Comparison of ENCODE assay signal across 8 cellular contexts in the genomic region with DNA sequence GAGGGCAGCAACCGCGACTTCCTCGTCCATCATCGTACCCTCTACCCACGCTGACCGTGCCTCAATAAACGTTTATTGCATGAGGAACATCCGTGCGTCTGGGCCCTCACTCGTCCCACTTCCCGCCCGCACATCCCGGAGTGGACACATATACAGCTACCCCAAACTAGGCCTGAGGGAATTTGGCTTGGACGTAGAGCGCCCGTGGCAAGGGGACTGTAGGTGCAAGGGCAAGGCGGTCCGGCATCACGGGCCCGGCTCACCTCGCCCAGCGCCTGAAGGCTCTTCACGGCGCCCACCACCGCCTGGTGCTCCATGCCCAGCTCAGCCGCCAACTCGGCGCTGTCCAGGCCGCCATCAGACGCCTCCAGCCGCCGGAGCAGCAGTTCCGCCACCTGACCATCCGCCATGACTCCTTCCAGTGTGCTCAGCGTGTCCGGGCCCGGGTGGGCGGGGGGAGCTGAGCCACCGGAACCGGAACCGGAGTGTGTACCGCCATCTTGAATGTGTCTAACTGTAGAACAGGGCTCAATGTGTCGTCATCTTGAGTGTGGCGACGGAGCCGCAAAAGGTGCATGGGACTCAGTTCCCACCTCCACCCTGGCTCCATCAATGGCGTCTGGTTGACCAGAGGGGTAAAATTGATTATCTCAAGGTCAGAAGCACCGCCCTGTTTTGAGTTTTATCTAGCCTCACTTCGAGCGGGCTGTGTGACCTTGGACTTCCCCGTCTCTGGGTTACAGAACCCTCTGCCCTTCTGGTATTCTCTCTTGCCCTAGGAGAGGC. TPM values are rescaled to one million over a fixed set of nuclear protein-coding genes. Genes with fewer than 3 reads are reported as not detected.
DNase-seq lines count a peak whose midpoint lies in the region; ATAC-seq and TF ChIP-seq lines count a peak whose summit lies in the region.

A gene (minus strand): TSS at position 425 of the 786 bp plus-strand sequence. CDS start 15 bp downstream, at position 410.

- DNase-seq in GM12864 (ENCODE audit: low read depth): peak; percentile 86
- DNase-seq in NCI-H226: peak; percentile 85
- peak; percentile 82 for DNase-seq in activated CD4-positive, CD25-positive, alpha-beta regulatory T cell treated with anti-CD3 and anti-CD28 coated beads, Interleukin-2, amount 50 U/mL, for 16 hours (ENCODE audit: low read depth, low spot score)
- peak; percentile 83 for DNase-seq in central memory CD4-positive, alpha-beta T cell
- DNase-seq in iris pigment epithelial cell (ENCODE audit: low read depth): peak; percentile 93
- peak; percentile 98 for DNase-seq in spleen

- H3K9me3 ChIP-seq in spleen: no peaks in the 10 kb centered on the region

- 1 to 4% (median 2%) methylated on average over 27 to 51 of the region's 51 CpGs for WGBS in spleen, 5 donors

- H3K4me1 ChIP-seq in spleen: peaks cover 23 to 67% (median 44%) of the 10 kb centered on the region in 6 donors

- peaks cover 0 to 31% (median 23%) of the 10 kb centered on the region in 6 donors for H3K36me3 ChIP-seq in spleen

- no peaks in the 10 kb centered on the region for H3K27me3 ChIP-seq in spleen (replicated peaks in 1 of 7)

- TF ChIP-seq CTCF in GM12864 (IDR thresholded peaks at IDR 0.05; ENCODE audit: low read depth, low read length, missing control alignments) (no peak), spleen (IDR thresholded peaks at IDR 0.05 in 8 of 11, conservative IDR thresholded peaks at IDR 0.05 in 3 of 11) (peak in 1 of 11 experiments; percentile 26)

- peak; percentile 31 for ATAC-seq in HG02981 (IDR thresholded peaks at IDR 0.05; ENCODE audit: unreplicated experiment)
- no peak for ATAC-seq in HG03139 (IDR thresholded peaks at IDR 0.05; ENCODE audit: unreplicated experiment)

- peak in 1 of 3 donors; percentile 44 for TF ChIP-seq POLR2A in spleen (IDR thresholded peaks at IDR 0.05)

- H3K27ac ChIP-seq in spleen: peak within 1 kb of the TSS; percentile 73 to 90 (median 86)

- intact Hi-C loops in spleen (cut with DNase I; ENCODE audit: low total_unique reads): no loop called here

- H3K4me3 ChIP-seq in GM12864 (ENCODE audit: low read depth, low read length): peak within 1 kb of the TSS; percentile 83
- peak within 1 kb of the TSS; percentile 76 to 99 (median 96) for H3K4me3 ChIP-seq in spleen

RNA-seq across cellular contexts. Expression of the gene that starts here (rescaled TPM):
- total RNA-seq in spleen: 10 to 100 TPM; 32.8 to 49.9 (median 42.2) TPM
- 10 to 100 TPM; 25.1 to 55.4 (median 36.3) TPM for polyA plus RNA-seq in spleen
